ENCODE assay signal across 8 cellular contexts in genomic region chr19:11092181-11092538, GRCh38.
DNase-seq lines count a peak whose midpoint lies in the region; ATAC-seq and TF ChIP-seq lines count a peak whose summit lies in the region.

No MANE protein-coding gene starts in this region.

- H3K36me3 ChIP-seq in muscle layer of duodenum (ENCODE audit: control insufficient read depth in 1 of 2, insufficient read depth in 2 of 2, low read length in 2 of 2) = peaks cover 0 to 3% of the 10 kb centered on the region in 2 donors

- DNase-seq in activated CD4-positive, alpha-beta T cell treated with anti-CD3 and anti-CD28 coated beads for 1 hour = peak; percentile 29
- DNase-seq in activated CD4-positive, alpha-beta T cell treated with anti-CD3 and anti-CD28 coated beads, Interleukin-2, amount 50 U/mL, for 48 hours = no peak
- peak; percentile 95 for DNase-seq in SW480 (ENCODE audit: low spot score)
- no peak for DNase-seq in coronary artery (ENCODE audit: low spot score)

- TF ChIP-seq CTCF in coronary artery (IDR thresholded peaks at IDR 0.05) = no peak

- H3K27me3 ChIP-seq in muscle layer of duodenum (ENCODE audit: low read depth, low read length) = no peaks in the 10 kb centered on the region

- no peaks in the 10 kb centered on the region for H3K9me3 ChIP-seq in muscle layer of duodenum (ENCODE audit: control insufficient read depth in 1 of 2, low read length in 2 of 2)

- H3K27ac ChIP-seq in coronary artery (peak overlapping the region; percentile 90 to 97), muscle layer of duodenum (ENCODE audit: low read length) (peak overlapping the region; percentile 99)

- ATAC-seq in GM21619 (IDR thresholded peaks at IDR 0.05; ENCODE audit: unreplicated experiment) (no peak), HG02938 (IDR thresholded peaks at IDR 0.05; ENCODE audit: unreplicated experiment) (no peak), HG03159 (IDR thresholded peaks at IDR 0.05; ENCODE audit: unreplicated experiment) (no peak)

- H3K4me3 ChIP-seq in coronary artery = no peak overlapping the region
- H3K4me3 ChIP-seq in muscle layer of duodenum (ENCODE audit: low read depth in 1 of 2, low read length in 2 of 2) = peak overlapping the region; percentile 24 to 88

- H3K4me1 ChIP-seq in muscle layer of duodenum (ENCODE audit: control insufficient read depth in 1 of 2, insufficient read depth in 2 of 2, low read length in 2 of 2) = peaks cover 8 to 15% of the 10 kb centered on the region in 2 donors

Comparison
In these comparisons a context has a peak if more than half of its experiments do, and no peak if none do; other contexts are left out.
1. DNase-seq: peak in activated CD4-positive, alpha-beta T cell treated with anti-CD3 and anti-CD28 coated beads for 1 hour (single experiment) and SW480 (single experiment); none in activated CD4-positive, alpha-beta T cell treated with anti-CD3 and anti-CD28 coated beads, Interleukin-2, amount 50 U/mL, for 48 hours (0 of 2) and coronary artery (single experiment).